Comparison of ENCODE assay signal across 14 cellular contexts in genomic region chr6:149953934-149954333, GRCh38. TPM values are rescaled to one million over a fixed set of nuclear protein-coding genes. Genes with fewer than 3 reads are reported as not detected.
DNase-seq lines count a peak whose midpoint lies in the region; ATAC-seq, FAIRE-seq and TF ChIP-seq lines count a peak whose summit lies in the region.
"Not testable (repeated sequence)": the region's sequence is repeated elsewhere in the genome, so short reads cannot be mapped to it uniquely, and the experiment has no call there.
"Had no signal": no experiment of that assay in that cellular context is flagged by ENCODE, and none has a peak within 500 bp of the region (broad histone marks: within the 10 kb centered on the region; RNA-seq: fewer than 3 reads in every experiment).

No MANE protein-coding gene starts in this region.

- not testable (repeated sequence) for H3K9me3 Mint-ChIP-seq in activated CD8-positive, alpha-beta memory T cell treated with anti-CD3 and anti-CD28 coated beads, Interleukin-2, amount 10 ng/mL, durations not matched to agents 7 days and 5 days (ENCODE audit: low read depth); glutamatergic neuron (ENCODE audit: unreplicated experiment)

- not testable (repeated sequence) for H3K79me2 ChIP-seq in GM23248 (ENCODE audit: insufficient read depth); HepG2 (ENCODE audit: insufficient read depth, low read length)

- not testable (repeated sequence) for TF ChIP-seq CTCF in A549 (IDR thresholded peaks at IDR 0.05); glutamatergic neuron (IDR thresholded peaks at IDR 0.05; ENCODE audit: partially characterized antibody, unreplicated experiment); HepG2 (CRISPR knock-in tag; IDR thresholded peaks at IDR 0.05); psoas muscle (IDR thresholded peaks at IDR 0.05)
- TF ChIP-seq CTCF in RWPE2 (IDR thresholded peaks at IDR 0.05; ENCODE audit: poor library complexity, severe bottlenecking) (peak; percentile 41), bronchial epithelial cell (IDR thresholded peaks at IDR 0.05; ENCODE audit: insufficient read depth, low read length, severe bottlenecking) (peak; percentile 2)

- H3K27ac ChIP-seq in A549; GM23248; RWPE2 (ENCODE audit: poor library complexity, severe bottlenecking); HepG2 (ENCODE audit: extremely low read length, insufficient read depth, low read length); psoas muscle: not testable (repeated sequence)

- H3K9ac ChIP-seq in GM23248; HepG2 (ENCODE audit: insufficient read depth, low read depth, low read length): not testable (repeated sequence)

- not testable (repeated sequence) for FAIRE-seq in A549 (lab: Jason Lieb, UNC); bronchial epithelial cell (lab: Jason Lieb, UNC)
- FAIRE-seq in HepG2 (lab: Jason Lieb, UNC), result peak; percentile 15

- H3K4me2 ChIP-seq in A549; HepG2 (ENCODE audit: low read depth, low read length): not testable (repeated sequence)
- peak overlapping the region; percentile 28 for H3K4me2 ChIP-seq in GM23248 (ENCODE audit: unreplicated experiment)

- peaks cover 83% of the 10 kb centered on the region for H3K27me3 Mint-ChIP-seq in activated CD8-positive, alpha-beta memory T cell treated with anti-CD3 and anti-CD28 coated beads, Interleukin-2, amount 10 ng/mL, durations not matched to agents 7 days and 5 days
- H3K27me3 Mint-ChIP-seq in glutamatergic neuron (ENCODE audit: unreplicated experiment), result peaks cover 19% of the 10 kb centered on the region

- not testable (repeated sequence) for H3K4me3 Mint-ChIP-seq in activated CD8-positive, alpha-beta memory T cell treated with anti-CD3 and anti-CD28 coated beads, Interleukin-2, amount 10 ng/mL, durations not matched to agents 7 days and 5 days
- peak overlapping the region; percentile 46 for H3K4me3 Mint-ChIP-seq in glutamatergic neuron (ENCODE audit: unreplicated experiment)

- H3K4me1 ChIP-seq in A549; GM23248 (ENCODE audit: insufficient read depth); RWPE2 (ENCODE audit: insufficient read depth, poor library complexity, severe bottlenecking); HepG2 (ENCODE audit: insufficient read depth, low read length); psoas muscle: not testable (repeated sequence)

- TF ChIP-seq RAD21 in A549 (conservative IDR thresholded peaks at IDR 0.05 in 1 of 2, IDR thresholded peaks at IDR 0.05 in 1 of 2); HepG2 (CRISPR knock-in tag; IDR thresholded peaks at IDR 0.05): not testable (repeated sequence)

- H2AFZ ChIP-seq in GM23248; HepG2 (ENCODE audit: low read length): not testable (repeated sequence)

- intact Hi-C loops in HepG2 (cut with micrococcal nuclease; ENCODE audit: unreplicated experiment); psoas muscle (cut with DNase I): not testable (repeated sequence)

- WGBS in A549 (ENCODE audit: missing lambda C conversion rate), result 33% methylated on average over 2 of the region's 10 CpGs
- WGBS in GM23248 (ENCODE audit: low coverage in 1 of 2, low lambda C conversion rate in 2 of 2, missing lambda C conversion rate in 2 of 2), 2 experiments, result 5% methylated on average over 5 of the region's 10 CpGs; no CpG with 5 or more reads in 1 of the 2 experiments
- WGBS in HepG2 (ENCODE audit: low lambda C conversion rate), result 2% methylated on average over 6 of the region's 10 CpGs
- 0 to 11% (median 0%) methylated on average over 1 to 3 of the region's 10 CpGs for WGBS in psoas muscle, 3 donors

- not testable (repeated sequence) for H3K36me3 Mint-ChIP-seq in activated CD8-positive, alpha-beta memory T cell treated with anti-CD3 and anti-CD28 coated beads, Interleukin-2, amount 10 ng/mL, durations not matched to agents 7 days and 5 days; glutamatergic neuron (ENCODE audit: unreplicated experiment)

- not testable (repeated sequence) for H3K4me3 ChIP-seq in A549; GM23248; RWPE2 (ENCODE audit: severe bottlenecking); bronchial epithelial cell (ENCODE audit: low read depth, low read length); HepG2 (replicated peaks in 1 of 3; ENCODE audit: insufficient read depth in 1 of 3, low read depth in 2 of 3, low read length in 3 of 3); psoas muscle

- not testable (repeated sequence) for H3K27ac Mint-ChIP-seq in activated CD8-positive, alpha-beta memory T cell treated with anti-CD3 and anti-CD28 coated beads, Interleukin-2, amount 10 ng/mL, durations not matched to agents 7 days and 5 days; glutamatergic neuron (ENCODE audit: unreplicated experiment)

- POLR2A ChIA-PET in A549 (lab: Yijun Ruan, JAX); HepG2 (lab: Yijun Ruan, JAX): not testable (repeated sequence)

- not testable (repeated sequence) for TF ChIP-seq POLR2A in A549 (IDR thresholded peaks at IDR 0.05; ENCODE audit: low read length); HepG2 (IDR thresholded peaks at IDR 0.05; ENCODE audit: insufficient read depth in 1 of 2, low read depth in 2 of 2, low read length in 2 of 2)

- in situ Hi-C loops in GM23248 (cut with MboI); HepG2 (cut with HindIII; ENCODE audit: extremely low pct_ligation_motif_present, low pct_unique_long_range_greater_than_20kb): not testable (repeated sequence)

- ATAC-seq in A549 (peak; percentile 94 to 95), RWPE2 (ENCODE audit: low read depth) (peak; percentile 96), HepG2 (peak; percentile 87), psoas muscle (peak; percentile 40 to 65 (median 58))
- peak; percentile 91 for ATAC-seq in activated CD8-positive, alpha-beta memory T cell treated with anti-CD3 and anti-CD28 coated beads, Interleukin-2, amount 10 ng/mL, durations not matched to agents 7 days and 5 days

- not testable (repeated sequence) for H3K36me3 ChIP-seq in GM23248 (ENCODE audit: low read depth); RWPE2 (ENCODE audit: low read depth); bronchial epithelial cell (ENCODE audit: control insufficient read depth, insufficient read depth, low read length); HepG2 (replicated peaks in 1 of 2; ENCODE audit: control insufficient read depth in 1 of 2, insufficient read depth in 2 of 2, low read length in 2 of 2); psoas muscle (ENCODE audit: insufficient read depth in 1 of 2, low read depth in 1 of 2)

- H3K27me3 ChIP-seq in GM23248 (replicated peaks; ENCODE audit: insufficient read depth) (peaks cover 46% of the 10 kb centered on the region), RWPE2 (ENCODE audit: insufficient read depth, poor library complexity, severe bottlenecking) (peaks cover 23% of the 10 kb centered on the region), bronchial epithelial cell (ENCODE audit: control insufficient read depth, insufficient read depth, low read length) (peaks cover 15% of the 10 kb centered on the region), HepG2 (ENCODE audit: control insufficient read depth in 1 of 2, insufficient read depth in 2 of 2, low read length in 2 of 2) (peaks cover 5 to 63% of the 10 kb centered on the region in 2 experiments), psoas muscle (ENCODE audit: insufficient read depth in 3 of 3, low read length in 2 of 3) (peaks cover 0 to 73% (median 7%) of the 10 kb centered on the region in 3 donors)

- H4K20me1 ChIP-seq in GM23248 (ENCODE audit: insufficient read depth); HepG2 (ENCODE audit: insufficient read depth, low read length): not testable (repeated sequence)

- TF ChIP-seq EP300 in A549 (IDR thresholded peaks at IDR 0.05); HepG2 (IDR thresholded peaks at IDR 0.05; ENCODE audit: low read depth in 2 of 2, low read length in 2 of 2); HepG2 (CRISPR knock-in tag; IDR thresholded peaks at IDR 0.05; ENCODE audit: borderline replicate concordance): not testable (repeated sequence)

- CTCF ChIA-PET in A549 (lab: Yijun Ruan, JAX); HepG2 (lab: Yijun Ruan, JAX; ENCODE audit: low intra/inter-chr PET ratio, low total read pairs): not testable (repeated sequence)
- CTCF ChIA-PET in activated CD8-positive, alpha-beta memory T cell treated with anti-CD3 and anti-CD28 coated beads, Interleukin-2, amount 10 ng/mL, durations not matched to agents 7 days and 5 days (lab: Charles Lee), result interaction anchor here (2.5 kb wide), 1 partner anchor 63 kb away, joined by 10 read pairs; no protein-coding TSS in a partner anchor

- H3K9me3 ChIP-seq in A549; GM23248 (ENCODE audit: low read depth); RWPE2 (ENCODE audit: severe bottlenecking); HepG2 (ENCODE audit: low read length); psoas muscle: not testable (repeated sequence)

- not testable (repeated sequence) for H3K9me2 ChIP-seq in GM23248 (ENCODE audit: insufficient read depth)

- not testable (repeated sequence) for BruUV-seq in HepG2 (replicated peaks; lab: Mats Ljungman, UMichigan)

- peaks cover 15% of the 10 kb centered on the region for H3K4me1 Mint-ChIP-seq in activated CD8-positive, alpha-beta memory T cell treated with anti-CD3 and anti-CD28 coated beads, Interleukin-2, amount 10 ng/mL, durations not matched to agents 7 days and 5 days
- H3K4me1 Mint-ChIP-seq in glutamatergic neuron (ENCODE audit: low read depth, unreplicated experiment), result not testable (repeated sequence)

- DNase-seq in A549 (ENCODE audit: low read depth in 1 of 2, low spot score in 1 of 2); GM23248; RWPE2 (ENCODE audit: low spot score); bronchial epithelial cell (ENCODE audit: low read depth); glutamatergic neuron; HepG2 (ENCODE audit: low spot score); psoas muscle: not testable (repeated sequence)
- DNase-seq in activated CD8-positive, alpha-beta memory T cell treated with anti-CD3 and anti-CD28 coated beads, Interleukin-2, amount 10 ng/mL, durations not matched to agents 7 days and 5 days, result peak; percentile 15

- H3F3A ChIP-seq in GM23248 (ENCODE audit: insufficient read depth), result not testable (repeated sequence)

RNA-seq across cellular contexts. Expression of gene ULBP1, which starts 9.8 kb away (rescaled TPM):
- polyA plus RNA-seq in A549 (2011; rRNA removed), result 5.7 and 6.6 TPM in 2 replicates
- 0.67 and 0.70 TPM in 2 replicates for polyA plus RNA-seq in A549 (2012; cell fraction: cytosol; rRNA removed)
- polyA plus RNA-seq in A549 (2012; cell fraction: nucleus; rRNA removed), result 0.31 and 0.36 TPM in 2 replicates
- 0.89 to 1.2 TPM (median 1.1 TPM) in 3 replicates for polyA plus RNA-seq in A549 (2017; fragmentation: RNase III; extraction: RNeasy Plus Mini Kit Qiagen cat#74134 plus additional on column Dnase treatment)
- polyA minus RNA-seq in A549 (2011; rRNA and poly(A)+ RNA removed), result 1.4 TPM in 2 replicates
- 5.8 and 6.1 TPM in 2 replicates for total RNA-seq in GM23248 (2014; rRNA removed; shearing (Covaris generic))
- polyA plus RNA-seq in GM23248 (2016; fragmentation: Nextera tagmentation; extraction: Ambion mirVana), result 8.7 and 9.1 TPM in 2 replicates
- total RNA-seq in activated CD8-positive, alpha-beta memory T cell treated with anti-CD3 and anti-CD28 coated beads, Interleukin-2, amount 10 ng/mL, durations not matched to agents 7 days and 5 days, result 1 to 10 TPM in 1 of 2 experiments, under 1 TPM in 1; 0.82 to 1.2 TPM
- 1.1 and 4.1 TPM in 2 replicates for total RNA-seq in bronchial epithelial cell
- 9.3 TPM for total RNA-seq in glutamatergic neuron (ENCODE audit: unreplicated experiment)
- total RNA-seq in HepG2 (2016; rRNA removed; fragmentation: Illumina TruSeq; extraction: Trizol), result 0.04 TPM in 1 of 2 replicates, not detected in the other
- not detected in 2 replicates for total RNA-seq in HepG2 (2016; cell fraction: cytosol; rRNA removed; fragmentation: Illumina TruSeq; extraction: Trizol; ENCODE audit: low read depth)
- total RNA-seq in HepG2 (2016; cell fraction: insoluble cytoplasmic fraction; rRNA removed; fragmentation: Illumina TruSeq; extraction: Trizol), result 0.06 TPM in 1 of 2 replicates, not detected in the other
- not detected in 2 replicates for total RNA-seq in HepG2 (2016; cell fraction: membrane; rRNA removed; fragmentation: Illumina TruSeq; extraction: Trizol)
- 0.12 TPM in 1 of 2 replicates, not detected in the other for total RNA-seq in HepG2 (2016; cell fraction: nucleus; rRNA removed; fragmentation: Illumina TruSeq; extraction: Trizol)
- polyA plus RNA-seq in HepG2 (2011; rRNA removed), result 0.08 and 0.09 TPM in 2 replicates
- polyA plus RNA-seq in HepG2 (2011; cell fraction: cytosol; rRNA removed), result 0.11 and 0.13 TPM in 2 replicates
- 0.05 and 0.10 TPM in 2 replicates for polyA plus RNA-seq in HepG2 (2011; cell fraction: nucleus; rRNA removed)
- 0.27 and 0.39 TPM in 2 replicates for polyA plus RNA-seq in HepG2 (2012)
- not detected in 2 replicates for polyA plus RNA-seq in HepG2 (2016; cell fraction: cytosol; fragmentation: Illumina TruSeq; extraction: Trizol; ENCODE audit: low read depth)
- 0.09 TPM in 1 of 2 replicates, not detected in the other for polyA plus RNA-seq in HepG2 (2016; cell fraction: insoluble cytoplasmic fraction; fragmentation: Illumina TruSeq; extraction: Trizol; ENCODE audit: low read depth)
- not detected in 2 replicates for polyA plus RNA-seq in HepG2 (2016; cell fraction: membrane; fragmentation: Illumina TruSeq; extraction: Trizol; ENCODE audit: low read depth)
- 0.16 TPM in 1 of 2 replicates, not detected in the other for polyA plus RNA-seq in HepG2 (2016; cell fraction: nucleus; fragmentation: Illumina TruSeq; extraction: Trizol; ENCODE audit: insufficient read depth, low read depth)
- polyA minus RNA-seq in HepG2 (2011; rRNA and poly(A)+ RNA removed; ENCODE audit: low replicate concordance), result 0.06 and 0.21 TPM in 2 replicates
- polyA minus RNA-seq in HepG2 (2011; cell fraction: cytosol; rRNA and poly(A)+ RNA removed), result not detected in 2 replicates
- polyA minus RNA-seq in HepG2 (2011; cell fraction: nucleus; rRNA and poly(A)+ RNA removed), result 0.12 and 0.13 TPM in 2 replicates
- under 1 TPM; 0.06 to 0.12 (median 0.10) TPM for total RNA-seq in psoas muscle
- polyA plus RNA-seq in psoas muscle, result under 1 TPM; 0.03 to 0.10 (median 0.03) TPM
- total RNA-seq: colonic mucosa, SK-MEL-5 had no signal
- polyA plus RNA-seq: immature natural killer cell had no signal

RNA-seq across cellular contexts. Expression of gene ULBP2, which starts 12.1 kb away (rescaled TPM):
- polyA plus RNA-seq in A549 (2011; rRNA removed), result 2.7 and 3.2 TPM in 2 replicates
- polyA plus RNA-seq in A549 (2012; cell fraction: cytosol; rRNA removed), result 2.0 TPM in 2 replicates
- 1.8 and 2.2 TPM in 2 replicates for polyA plus RNA-seq in A549 (2012; cell fraction: nucleus; rRNA removed)
- polyA plus RNA-seq in A549 (2017; fragmentation: RNase III; extraction: RNeasy Plus Mini Kit Qiagen cat#74134 plus additional on column Dnase treatment), result 4.2 to 5.0 TPM (median 4.5 TPM) in 3 replicates
- polyA minus RNA-seq in A549 (2011; rRNA and poly(A)+ RNA removed), result 0.39 and 1.4 TPM in 2 replicates
- 11.4 and 23.8 TPM in 2 replicates for total RNA-seq in GM23248 (2014; rRNA removed; shearing (Covaris generic))
- 29.5 and 30.1 TPM in 2 replicates for polyA plus RNA-seq in GM23248 (2016; fragmentation: Nextera tagmentation; extraction: Ambion mirVana)
- under 1 TPM; 0.80 to 0.99 TPM for total RNA-seq in activated CD8-positive, alpha-beta memory T cell treated with anti-CD3 and anti-CD28 coated beads, Interleukin-2, amount 10 ng/mL, durations not matched to agents 7 days and 5 days
- 2.4 and 12.2 TPM in 2 replicates for total RNA-seq in bronchial epithelial cell
- 5.4 TPM for total RNA-seq in glutamatergic neuron (ENCODE audit: unreplicated experiment)
- not detected in 2 replicates for total RNA-seq in HepG2 (2016; rRNA removed; fragmentation: Illumina TruSeq; extraction: Trizol)
- total RNA-seq in HepG2 (2016; cell fraction: cytosol; rRNA removed; fragmentation: Illumina TruSeq; extraction: Trizol; ENCODE audit: low read depth), result not detected in 2 replicates
- not detected in 2 replicates for total RNA-seq in HepG2 (2016; cell fraction: insoluble cytoplasmic fraction; rRNA removed; fragmentation: Illumina TruSeq; extraction: Trizol)
- not detected in 2 replicates for total RNA-seq in HepG2 (2016; cell fraction: membrane; rRNA removed; fragmentation: Illumina TruSeq; extraction: Trizol)
- not detected in 2 replicates for total RNA-seq in HepG2 (2016; cell fraction: nucleus; rRNA removed; fragmentation: Illumina TruSeq; extraction: Trizol)
- not detected in 2 replicates for polyA plus RNA-seq in HepG2 (2011; rRNA removed)
- polyA plus RNA-seq in HepG2 (2011; cell fraction: cytosol; rRNA removed), result not detected in 2 replicates
- not detected in 2 replicates for polyA plus RNA-seq in HepG2 (2011; cell fraction: nucleus; rRNA removed)
- polyA plus RNA-seq in HepG2 (2012), result not detected in 2 replicates
- polyA plus RNA-seq in HepG2 (2016; cell fraction: cytosol; fragmentation: Illumina TruSeq; extraction: Trizol; ENCODE audit: low read depth), result not detected in 2 replicates
- polyA plus RNA-seq in HepG2 (2016; cell fraction: insoluble cytoplasmic fraction; fragmentation: Illumina TruSeq; extraction: Trizol; ENCODE audit: low read depth), result not detected in 2 replicates
- polyA plus RNA-seq in HepG2 (2016; cell fraction: membrane; fragmentation: Illumina TruSeq; extraction: Trizol; ENCODE audit: low read depth), result not detected in 2 replicates
- not detected in 2 replicates for polyA plus RNA-seq in HepG2 (2016; cell fraction: nucleus; fragmentation: Illumina TruSeq; extraction: Trizol; ENCODE audit: insufficient read depth, low read depth)
- polyA minus RNA-seq in HepG2 (2011; rRNA and poly(A)+ RNA removed; ENCODE audit: low replicate concordance), result not detected in 2 replicates
- not detected in 2 replicates for polyA minus RNA-seq in HepG2 (2011; cell fraction: cytosol; rRNA and poly(A)+ RNA removed)
- polyA minus RNA-seq in HepG2 (2011; cell fraction: nucleus; rRNA and poly(A)+ RNA removed), result not detected in 2 replicates
- total RNA-seq in psoas muscle, result under 1 TPM in 3 of 4 donors, not detected in 1; 0.25 to 0.75 (median 0.69) TPM
- under 1 TPM; 0.17 to 0.81 (median 0.59) TPM for polyA plus RNA-seq in psoas muscle

RNA-seq across cellular contexts. Expression of gene RAET1G, which starts 31.0 kb away (rescaled TPM):
- polyA plus RNA-seq in A549 (2011; rRNA removed) (10.1 and 14.6 TPM in 2 replicates), A549 (2017; fragmentation: RNase III; extraction: RNeasy Plus Mini Kit Qiagen cat#74134 plus additional on column Dnase treatment) (15.5 to 29.8 TPM (median 24.4 TPM) in 3 replicates), GM23248 (2016; fragmentation: Nextera tagmentation; extraction: Ambion mirVana) (15.5 and 15.8 TPM in 2 replicates), HepG2 (2011; rRNA removed) (not detected in 2 replicates), psoas muscle (under 1 TPM; 0.04 to 0.73 (median 0.24) TPM)
- 7.5 and 8.2 TPM in 2 replicates for polyA plus RNA-seq in A549 (2012; cell fraction: cytosol; rRNA removed)
- 10.8 and 11.0 TPM in 2 replicates for polyA plus RNA-seq in A549 (2012; cell fraction: nucleus; rRNA removed)
- 4.9 and 6.5 TPM in 2 replicates for polyA minus RNA-seq in A549 (2011; rRNA and poly(A)+ RNA removed)
- total RNA-seq in GM23248 (2014; rRNA removed; shearing (Covaris generic)), result 5.2 and 8.9 TPM in 2 replicates
- not detected for total RNA-seq in activated CD8-positive, alpha-beta memory T cell treated with anti-CD3 and anti-CD28 coated beads, Interleukin-2, amount 10 ng/mL, durations not matched to agents 7 days and 5 days
- total RNA-seq in bronchial epithelial cell (26.6 and 45.0 TPM in 2 replicates), glutamatergic neuron (ENCODE audit: unreplicated experiment) (not detected), HepG2 (2016; rRNA removed; fragmentation: Illumina TruSeq; extraction: Trizol) (not detected in 2 replicates), psoas muscle (1 to 10 TPM in 1 of 4 donors, under 1 TPM in 2, not detected in 1; 0.40 to 1.1 (median 0.64) TPM)
- total RNA-seq in HepG2 (2016; cell fraction: cytosol; rRNA removed; fragmentation: Illumina TruSeq; extraction: Trizol; ENCODE audit: low read depth), result not detected in 2 replicates
- not detected in 2 replicates for total RNA-seq in HepG2 (2016; cell fraction: insoluble cytoplasmic fraction; rRNA removed; fragmentation: Illumina TruSeq; extraction: Trizol)
- total RNA-seq in HepG2 (2016; cell fraction: membrane; rRNA removed; fragmentation: Illumina TruSeq; extraction: Trizol), result not detected in 2 replicates
- total RNA-seq in HepG2 (2016; cell fraction: nucleus; rRNA removed; fragmentation: Illumina TruSeq; extraction: Trizol), result not detected in 2 replicates
- polyA plus RNA-seq in HepG2 (2011; cell fraction: cytosol; rRNA removed), result not detected in 2 replicates
- not detected in 2 replicates for polyA plus RNA-seq in HepG2 (2011; cell fraction: nucleus; rRNA removed)
- not detected in 2 replicates for polyA plus RNA-seq in HepG2 (2012)
- not detected in 2 replicates for polyA plus RNA-seq in HepG2 (2016; cell fraction: cytosol; fragmentation: Illumina TruSeq; extraction: Trizol; ENCODE audit: low read depth)
- polyA plus RNA-seq in HepG2 (2016; cell fraction: insoluble cytoplasmic fraction; fragmentation: Illumina TruSeq; extraction: Trizol; ENCODE audit: low read depth), result not detected in 2 replicates
- polyA plus RNA-seq in HepG2 (2016; cell fraction: membrane; fragmentation: Illumina TruSeq; extraction: Trizol; ENCODE audit: low read depth), result not detected in 2 replicates
- not detected in 2 replicates for polyA plus RNA-seq in HepG2 (2016; cell fraction: nucleus; fragmentation: Illumina TruSeq; extraction: Trizol; ENCODE audit: insufficient read depth, low read depth)
- polyA minus RNA-seq in HepG2 (2011; rRNA and poly(A)+ RNA removed; ENCODE audit: low replicate concordance), result 6.1 TPM in 1 of 2 replicates, not detected in the other
- polyA minus RNA-seq in HepG2 (2011; cell fraction: cytosol; rRNA and poly(A)+ RNA removed), result not detected in 2 replicates
- not detected in 2 replicates for polyA minus RNA-seq in HepG2 (2011; cell fraction: nucleus; rRNA and poly(A)+ RNA removed)
- total RNA-seq: activated CD8-positive, alpha-beta memory T cell treated with anti-CD3 and anti-CD28 coated beads for 36 hours; frontal cortex; SK-MEL-5; T-helper 1 cell treated with Interleukin-12 subunit alpha and Interleukin-12 subunit beta and Interleukin-4 antibody, amounts not matched to agents 30 ng/mL and 1 ng/mL, for 36 hours had no signal
- polyA plus RNA-seq: immature natural killer cell had no signal

RNA-seq across cellular contexts. Expression of gene RAET1E, which starts 56.0 kb away (rescaled TPM):
- polyA plus RNA-seq in A549 (2011; rRNA removed) (2.8 and 4.2 TPM in 2 replicates), A549 (2017; fragmentation: RNase III; extraction: RNeasy Plus Mini Kit Qiagen cat#74134 plus additional on column Dnase treatment) (3.3 to 5.4 TPM (median 4.5 TPM) in 3 replicates), GM23248 (2016; fragmentation: Nextera tagmentation; extraction: Ambion mirVana) (8.1 and 8.8 TPM in 2 replicates), HepG2 (2011; rRNA removed) (not detected in 2 replicates), psoas muscle (10 to 100 TPM in 1 of 3 donors, under 1 TPM in 2; 0.04 to 17.2 (median 0.31) TPM)
- 0.66 and 0.98 TPM in 2 replicates for polyA plus RNA-seq in A549 (2012; cell fraction: cytosol; rRNA removed)
- 0.32 and 1.1 TPM in 2 replicates for polyA plus RNA-seq in A549 (2012; cell fraction: nucleus; rRNA removed)
- polyA minus RNA-seq in A549 (2011; rRNA and poly(A)+ RNA removed), result 0.44 and 2.6 TPM in 2 replicates
- total RNA-seq in GM23248 (2014; rRNA removed; shearing (Covaris generic)), result 8.6 and 10.4 TPM in 2 replicates
- not detected for total RNA-seq in activated CD8-positive, alpha-beta memory T cell treated with anti-CD3 and anti-CD28 coated beads, Interleukin-2, amount 10 ng/mL, durations not matched to agents 7 days and 5 days
- total RNA-seq in bronchial epithelial cell (19.0 and 35.1 TPM in 2 replicates), glutamatergic neuron (ENCODE audit: unreplicated experiment) (not detected), HepG2 (2016; rRNA removed; fragmentation: Illumina TruSeq; extraction: Trizol) (not detected in 2 replicates), psoas muscle (1 to 10 TPM; 1.4 to 6.2 (median 3.9) TPM)
- total RNA-seq in HepG2 (2016; cell fraction: cytosol; rRNA removed; fragmentation: Illumina TruSeq; extraction: Trizol; ENCODE audit: low read depth), result not detected in 2 replicates
- not detected in 2 replicates for total RNA-seq in HepG2 (2016; cell fraction: insoluble cytoplasmic fraction; rRNA removed; fragmentation: Illumina TruSeq; extraction: Trizol)
- not detected in 2 replicates for total RNA-seq in HepG2 (2016; cell fraction: membrane; rRNA removed; fragmentation: Illumina TruSeq; extraction: Trizol)
- not detected in 2 replicates for total RNA-seq in HepG2 (2016; cell fraction: nucleus; rRNA removed; fragmentation: Illumina TruSeq; extraction: Trizol)
- not detected in 2 replicates for polyA plus RNA-seq in HepG2 (2011; cell fraction: cytosol; rRNA removed)
- not detected in 2 replicates for polyA plus RNA-seq in HepG2 (2011; cell fraction: nucleus; rRNA removed)
- not detected in 2 replicates for polyA plus RNA-seq in HepG2 (2012)
- not detected in 2 replicates for polyA plus RNA-seq in HepG2 (2016; cell fraction: cytosol; fragmentation: Illumina TruSeq; extraction: Trizol; ENCODE audit: low read depth)
- polyA plus RNA-seq in HepG2 (2016; cell fraction: insoluble cytoplasmic fraction; fragmentation: Illumina TruSeq; extraction: Trizol; ENCODE audit: low read depth), result not detected in 2 replicates
- polyA plus RNA-seq in HepG2 (2016; cell fraction: membrane; fragmentation: Illumina TruSeq; extraction: Trizol; ENCODE audit: low read depth), result not detected in 2 replicates
- not detected in 2 replicates for polyA plus RNA-seq in HepG2 (2016; cell fraction: nucleus; fragmentation: Illumina TruSeq; extraction: Trizol; ENCODE audit: insufficient read depth, low read depth)
- 19.1 TPM in 1 of 2 replicates, not detected in the other for polyA minus RNA-seq in HepG2 (2011; rRNA and poly(A)+ RNA removed; ENCODE audit: low replicate concordance)
- polyA minus RNA-seq in HepG2 (2011; cell fraction: cytosol; rRNA and poly(A)+ RNA removed), result not detected in 2 replicates
- polyA minus RNA-seq in HepG2 (2011; cell fraction: nucleus; rRNA and poly(A)+ RNA removed), result not detected in 2 replicates
- total RNA-seq: activated CD8-positive, alpha-beta memory T cell treated with anti-CD3 and anti-CD28 coated beads for 36 hours; frontal cortex; SK-MEL-5; T-helper 1 cell treated with Interleukin-12 subunit alpha and Interleukin-12 subunit beta and Interleukin-4 antibody, amounts not matched to agents 30 ng/mL and 1 ng/mL, for 36 hours had no signal
- polyA plus RNA-seq: immature natural killer cell had no signal
